Comparison of ENCODE assay signal across 8 cellular contexts in genomic region chr6:14117158-14118090, GRCh38. TPM values are rescaled to one million over a fixed set of nuclear protein-coding genes. Genes with fewer than 3 reads are reported as not detected.
DNase-seq lines count a peak whose midpoint lies in the region; ATAC-seq and TF ChIP-seq lines count a peak whose summit lies in the region.

CD83 (plus strand) TSS chr6:14117772; CDS start chr6:14117812, 40 bp downstream.

- DNase-seq in COLO668 (lab: John Stamatoyannopoulos, UW; ENCODE audit: unreplicated experiment) (peak; percentile 87), HK-2 (ENCODE audit: unreplicated experiment) (peak; percentile 72), RPMI8226 (peak; percentile 92), foreskin melanocyte (peak; percentile 40), suprapubic skin (ENCODE audit: low spot score in 2 of 2) (peak in 1 of 2 donors; percentile 72)
- peak; percentile 79 for DNase-seq in activated T-helper 9 cell treated with anti-CD3 and anti-CD28 coated beads, Interleukin-2, amount 50 U/mL, for 16 hours (ENCODE audit: low read depth)

- H3K27ac ChIP-seq in neutrophil, result peak within 1 kb of the TSS; percentile 79
- no peak within 1 kb of the TSS for H3K27ac ChIP-seq in suprapubic skin

- peak; percentile 55 for ATAC-seq in GM19395 (IDR thresholded peaks at IDR 0.05; ENCODE audit: unreplicated experiment)

- no peak for TF ChIP-seq CTCF in neutrophil (IDR thresholded peaks at IDR 0.05)
- no peak for TF ChIP-seq CTCF in suprapubic skin (IDR thresholded peaks at IDR 0.05)

- H3K36me3 ChIP-seq in neutrophil (no peaks in the 10 kb centered on the region), suprapubic skin (no peaks in the 10 kb centered on the region)

- peak in 1 of 2 donors; percentile 53 for TF ChIP-seq POLR2A in suprapubic skin (IDR thresholded peaks at IDR 0.05)

- H3K9me3 ChIP-seq in neutrophil (no peaks in the 10 kb centered on the region), suprapubic skin (no peaks in the 10 kb centered on the region)

- TF ChIP-seq EP300 in suprapubic skin (IDR thresholded peaks at IDR 0.05), result no peak

- H3K4me3 ChIP-seq in neutrophil (ENCODE audit: low read depth in 1 of 2, low read length in 1 of 2) (peak within 1 kb of the TSS; percentile 66 to 83), suprapubic skin (peak within 1 kb of the TSS; percentile 46)

- H3K4me1 ChIP-seq in neutrophil (ENCODE audit: control insufficient read depth in 1 of 2, insufficient read depth in 1 of 2, low read depth in 1 of 2, low read length in 1 of 2) (peaks cover 16 to 19% of the 10 kb centered on the region in 2 experiments), suprapubic skin (peaks cover 15% of the 10 kb centered on the region)

- WGBS in suprapubic skin, result 2% methylated on average over 27 of the region's 106 CpGs

- no peaks in the 10 kb centered on the region for H3K27me3 ChIP-seq in neutrophil
- no peaks in the 10 kb centered on the region for H3K27me3 ChIP-seq in suprapubic skin

RNA-seq across cellular contexts. Expression of gene CD83, which starts in this region (rescaled TPM):
- total RNA-seq in suprapubic skin, result 1 to 10 TPM; 5.4 to 9.0 (median 6.3) TPM
